ENCODE assay signal across 17 cellular contexts in genomic region chr4:94551616-94552564, GRCh38.
DNase-seq lines count a peak whose midpoint lies in the region; ATAC-seq and TF ChIP-seq lines count a peak whose summit lies in the region.
"Had no signal": no experiment of that assay in that cellular context is flagged by ENCODE, and none has a peak within 500 bp of the region (broad histone marks: within the 10 kb centered on the region; RNA-seq: fewer than 3 reads in every experiment).

No MANE protein-coding gene starts in this region.

- no peak overlapping the region for H3K27ac ChIP-seq in HEK293 (ENCODE audit: extremely low read depth, low read depth, low read length)
- H3K27ac ChIP-seq: BLaER1, breast epithelium, Peyer's patch had no signal

- intact Hi-C loops in posterior vena cava (cut with DNase I): no loop called here

- H3K36me3 ChIP-seq in HEK293 (ENCODE audit: control insufficient read depth in 2 of 2, insufficient read depth in 1 of 2, low read length in 2 of 2): no peaks in the 10 kb centered on the region
- H3K36me3 ChIP-seq: BLaER1, breast epithelium, Peyer's patch had no signal

- no peak overlapping the region for H3K4me3 ChIP-seq in HEK293 (ENCODE audit: low read depth, low read length)
- H3K4me3 ChIP-seq in retinal pigment epithelial cell (ENCODE audit: low read length): no peak overlapping the region
- H3K4me3 ChIP-seq: BLaER1, breast epithelium, Peyer's patch had no signal

- no peak for TF ChIP-seq CTCF in HEK293 (tag by site-specific recombination; IDR thresholded peaks at IDR 0.05)
- TF ChIP-seq CTCF in retinal pigment epithelial cell (conservative IDR thresholded peaks at IDR 0.05; ENCODE audit: low read depth, low read length): no peak

- ATAC-seq in GM18498 (IDR thresholded peaks at IDR 0.05; ENCODE audit: unreplicated experiment): no peak
- ATAC-seq: left colon; stimulated activated effector memory CD8-positive, alpha-beta T cell treated with anti-CD3 and anti-CD28 coated beads, Interleukin-12 subunit alpha, Interleukin-12 subunit beta, amount 100 ng/mL, for 72 hours had no signal

- POLR2A ChIA-PET in HEK293 (lab: Yijun Ruan, JAX): no interaction called here

- no peaks in the 10 kb centered on the region for H3K9me3 ChIP-seq in HEK293 (ENCODE audit: control insufficient read depth, insufficient read depth, low read depth, low read length)
- H3K9me3 ChIP-seq: BLaER1, breast epithelium, Peyer's patch had no signal

- CTCF ChIA-PET in HEK293 (lab: Yijun Ruan, JAX): no interaction called here

- no peaks in the 10 kb centered on the region for H3K4me1 ChIP-seq in HEK293 (ENCODE audit: control insufficient read depth, insufficient read depth, low read length)
- H3K4me1 ChIP-seq: BLaER1, breast epithelium had no signal

- DNase-seq in astrocyte of the hippocampus (ENCODE audit: low read depth, low spot score) (peak; percentile 56), glomerular endothelial cell (ENCODE audit: extremely low read depth, low read depth, low spot score) (peak; percentile 72), retinal pigment epithelial cell (ENCODE audit: low read depth) (peak; percentile 60), posterior vena cava (ENCODE audit: low spot score) (no peak), A172 (ENCODE audit: low spot score) (no peak)
- DNase-seq: activated naive CD4-positive, alpha-beta T cell treated with Interleukin-2 at 50 U/mL for 16 hours; DMS79; H7; head of caudate nucleus; left colon; NCI-H1092 treated with DMSO at 0.1 percent for 48 hours; Peyer's patch had no signal

TF ChIP-seq in HEK293, 187 proteins besides CTCF, POLR2A, EP300 and RAD21:
- TF ChIP-seq ZNF426 (tag by site-specific recombination; IDR thresholded peaks at IDR 0.05): no peak
- 0 out of 2 replicates have a peak, but pooled peaks have one; percentile 16 for TF ChIP-seq ATF2 (tag by site-specific recombination; IDR thresholded peaks at IDR 0.05; ENCODE audit: low read depth)
- TF ChIP-seq, protein P1, sequence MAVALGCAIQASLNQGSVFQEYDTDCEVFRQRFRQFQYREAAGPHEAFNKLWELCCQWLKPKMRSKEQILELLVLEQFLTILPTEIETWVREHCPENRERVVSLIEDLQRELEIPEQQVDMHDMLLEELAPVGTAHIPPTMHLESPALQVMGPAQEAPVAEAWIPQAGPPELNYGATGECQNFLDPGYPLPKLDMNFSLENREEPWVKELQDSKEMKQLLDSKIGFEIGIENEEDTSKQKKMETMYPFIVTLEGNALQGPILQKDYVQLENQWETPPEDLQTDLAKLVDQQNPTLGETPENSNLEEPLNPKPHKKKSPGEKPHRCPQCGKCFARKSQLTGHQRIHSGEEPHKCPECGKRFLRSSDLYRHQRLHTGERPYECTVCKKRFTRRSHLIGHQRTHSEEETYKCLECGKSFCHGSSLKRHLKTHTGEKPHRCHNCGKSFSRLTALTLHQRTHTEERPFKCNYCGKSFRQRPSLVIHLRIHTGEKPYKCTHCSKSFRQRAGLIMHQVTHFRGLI (tag by site-specific recombination; IDR thresholded peaks at IDR 0.05): no peak
- TF ChIP-seq, protein P2, sequence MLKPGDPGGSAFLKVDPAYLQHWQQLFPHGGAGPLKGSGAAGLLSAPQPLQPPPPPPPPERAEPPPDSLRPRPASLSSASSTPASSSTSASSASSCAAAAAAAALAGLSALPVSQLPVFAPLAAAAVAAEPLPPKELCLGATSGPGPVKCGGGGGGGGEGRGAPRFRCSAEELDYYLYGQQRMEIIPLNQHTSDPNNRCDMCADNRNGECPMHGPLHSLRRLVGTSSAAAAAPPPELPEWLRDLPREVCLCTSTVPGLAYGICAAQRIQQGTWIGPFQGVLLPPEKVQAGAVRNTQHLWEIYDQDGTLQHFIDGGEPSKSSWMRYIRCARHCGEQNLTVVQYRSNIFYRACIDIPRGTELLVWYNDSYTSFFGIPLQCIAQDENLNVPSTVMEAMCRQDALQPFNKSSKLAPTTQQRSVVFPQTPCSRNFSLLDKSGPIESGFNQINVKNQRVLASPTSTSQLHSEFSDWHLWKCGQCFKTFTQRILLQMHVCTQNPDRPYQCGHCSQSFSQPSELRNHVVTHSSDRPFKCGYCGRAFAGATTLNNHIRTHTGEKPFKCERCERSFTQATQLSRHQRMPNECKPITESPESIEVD (tag by site-specific recombination; IDR thresholded peaks at IDR 0.05): peak; percentile 85
- TF ChIP-seq PRDM10 (tag by site-specific recombination; IDR thresholded peaks at IDR 0.05): no peak

Comparison
In these comparisons a context has a peak if more than half of its experiments do, and no peak if none do; other contexts are left out.
1. DNase-seq: peak in astrocyte of the hippocampus (single experiment), glomerular endothelial cell (single experiment) and retinal pigment epithelial cell (single experiment); none in posterior vena cava (single experiment) and A172 (single experiment).